Comparison of ENCODE assay signal across 24 cellular contexts in the genomic region with DNA sequence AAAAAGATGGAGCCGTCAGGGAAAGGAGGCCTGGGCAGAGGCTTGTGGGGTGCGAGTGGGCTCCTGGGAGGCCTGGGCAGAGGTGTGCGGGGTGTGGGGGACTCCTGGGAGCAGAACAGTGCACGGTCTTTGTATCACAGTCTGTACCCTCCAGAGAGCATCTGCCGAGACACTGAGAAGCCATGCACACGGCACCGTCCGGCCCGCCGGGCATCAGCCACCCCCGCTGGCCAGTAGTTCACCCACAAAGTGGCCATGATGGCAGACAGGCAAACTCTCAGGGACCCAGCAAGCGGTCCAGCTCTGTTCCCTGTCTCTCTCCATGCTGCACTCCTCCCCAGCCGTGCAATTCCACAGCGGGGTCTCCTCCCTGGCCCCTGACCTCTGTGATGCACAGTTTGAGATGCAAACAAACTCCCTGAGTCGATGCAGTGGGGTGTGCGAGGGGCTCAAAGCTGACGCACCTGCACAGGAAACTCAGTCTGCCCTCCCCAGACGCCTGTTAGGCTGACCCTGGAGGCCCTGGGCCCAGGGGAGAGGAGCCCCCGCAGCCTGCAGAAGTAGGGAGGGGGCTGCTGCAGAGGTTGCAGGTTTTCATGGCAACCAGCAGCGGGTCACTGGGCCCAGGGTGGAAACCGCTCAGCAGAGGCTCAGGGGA. TPM values are rescaled to one million over a fixed set of nuclear protein-coding genes. Genes with fewer than 3 reads are reported as not detected.
DNase-seq lines count a peak whose midpoint lies in the region; ATAC-seq and TF ChIP-seq lines count a peak whose summit lies in the region.
"Had no signal": no experiment of that assay in that cellular context is flagged by ENCODE, and none has a peak within 500 bp of the region (broad histone marks: within the 10 kb centered on the region; RNA-seq: fewer than 3 reads in every experiment).

No MANE protein-coding gene starts in this region.

- DNase-seq in right cardiac atrium (peak; percentile 5 to 21 (median 18)), right atrium auricular region (ENCODE audit: low spot score) (no peak), brain pericyte (ENCODE audit: low read depth, low spot score) (peak; percentile 47), neural progenitor cell (ENCODE audit: low spot score) (no peak), RKO (ENCODE audit: low spot score) (no peak)
- DNase-seq: 8988T, DMS53, EL, GF-D8, IMR-90, NCI-H1105 treated with DMSO at 0.1 percent for 48 hours, NCI-H2029 treated with DMSO at 0.1 percent for 48 hours, NCI-H226, NCI-H510A treated with DMSO at 0.1 percent for 48 hours, NCI-H774, OCI-M1, SHP77 had no signal

- H3F3A ChIP-seq in neural progenitor cell (ENCODE audit: low read depth) = no peaks in the 10 kb centered on the region

- no peak overlapping the region for H3K4me3 ChIP-seq in right cardiac atrium (ENCODE audit: low read length)
- H3K4me3 ChIP-seq in right atrium auricular region = no peak overlapping the region
- no peak overlapping the region for H3K4me3 ChIP-seq in neural progenitor cell
- H3K4me3 ChIP-seq: SK-N-MC had no signal

- H3K4me1 ChIP-seq in right cardiac atrium (ENCODE audit: control insufficient read depth, insufficient read depth, low read length) (no peaks in the 10 kb centered on the region), right atrium auricular region (no peaks in the 10 kb centered on the region), neural progenitor cell (no peaks in the 10 kb centered on the region)

- no peak overlapping the region for H3K4me2 ChIP-seq in neural progenitor cell
- H3K4me2 ChIP-seq: KMS-11 had no signal

- H2AFZ ChIP-seq in neural progenitor cell (replicated peaks) = no peak overlapping the region

- no peaks in the 10 kb centered on the region for H3K79me2 ChIP-seq in neural progenitor cell (ENCODE audit: low read depth)

- peak overlapping the region; percentile 29 for H3K27ac Mint-ChIP-seq in neural progenitor cell
- H3K27ac Mint-ChIP-seq: CD14-positive monocyte had no signal

- H3K4me3 Mint-ChIP-seq in neural progenitor cell = no peak overlapping the region
- H3K4me3 Mint-ChIP-seq: CD14-positive monocyte had no signal

- no peaks in the 10 kb centered on the region for H4K20me1 ChIP-seq in neural progenitor cell (ENCODE audit: low read depth)

- H3K36me3 ChIP-seq in right atrium auricular region (no peaks in the 10 kb centered on the region), neural progenitor cell (no peaks in the 10 kb centered on the region)

- peaks cover 22% of the 10 kb centered on the region for H3K9me3 Mint-ChIP-seq in neural progenitor cell

- WGBS in right cardiac atrium = 76% methylated on average over 21 of the region's 21 CpGs

- no peak for TF ChIP-seq CTCF in right atrium auricular region (IDR thresholded peaks at IDR 0.05)
- TF ChIP-seq CTCF in neural progenitor cell (IDR thresholded peaks at IDR 0.05) = no peak

- no peaks in the 10 kb centered on the region for H3K27me3 ChIP-seq in right cardiac atrium (ENCODE audit: control insufficient read depth, insufficient read depth)
- no peaks in the 10 kb centered on the region for H3K27me3 ChIP-seq in right atrium auricular region
- no peaks in the 10 kb centered on the region for H3K27me3 ChIP-seq in neural progenitor cell

- intact Hi-C loops in right cardiac atrium (cut with DNase I) = no loop called here

- peaks cover 13% of the 10 kb centered on the region for H3K27me3 Mint-ChIP-seq in neural progenitor cell (ENCODE audit: insufficient read depth, low read depth)

- H3K27ac ChIP-seq in right cardiac atrium (ENCODE audit: low read length) = no peak overlapping the region
- H3K27ac ChIP-seq in right atrium auricular region = no peak overlapping the region
- no peak overlapping the region for H3K27ac ChIP-seq in neural progenitor cell
- H3K27ac ChIP-seq: KMS-11, SK-N-MC had no signal

- no peaks in the 10 kb centered on the region for H3K9me3 ChIP-seq in right cardiac atrium (ENCODE audit: control insufficient read depth, low read length)
- H3K9me3 ChIP-seq in right atrium auricular region = no peaks in the 10 kb centered on the region
- H3K9me3 ChIP-seq in neural progenitor cell (ENCODE audit: low read depth) = peaks cover 3% of the 10 kb centered on the region

- no peak overlapping the region for H3K9ac ChIP-seq in neural progenitor cell
- H3K9ac ChIP-seq: KMS-11 had no signal

- ATAC-seq in right cardiac atrium = no peak
- ATAC-seq in GM19035 (IDR thresholded peaks at IDR 0.05; ENCODE audit: unreplicated experiment) = no peak
- no peak for ATAC-seq in HG03354 (IDR thresholded peaks at IDR 0.05; ENCODE audit: poor library complexity, severe bottlenecking, unreplicated experiment)

- H3K4me1 Mint-ChIP-seq in neural progenitor cell = peaks cover 15% of the 10 kb centered on the region

- peaks cover 5% of the 10 kb centered on the region for H3K36me3 Mint-ChIP-seq in neural progenitor cell

RNA-seq across cellular contexts. Expression of a gene that starts 9.1 kb away (rescaled TPM):
- total RNA-seq in right cardiac atrium (10 to 100 TPM; 46.3 to 90.6 (median 71.6) TPM), right atrium auricular region (10 to 100 TPM; 39.4 to 44.5 TPM), neural progenitor cell (ENCODE audit: low replicate concordance) (6.2 and 39.7 TPM in 2 replicates)
- 73.3 TPM for polyA plus RNA-seq in right cardiac atrium

RNA-seq across cellular contexts. Expression of a gene that starts 14.3 kb away (rescaled TPM):
- total RNA-seq in right cardiac atrium = not detected
- polyA plus RNA-seq in right cardiac atrium = not detected
- total RNA-seq in right atrium auricular region = not detected
- 0.09 TPM in 1 of 2 replicates, not detected in the other for total RNA-seq in neural progenitor cell (ENCODE audit: low replicate concordance)
- total RNA-seq: H4, IMR-90, RPMI7951 had no signal
- polyA plus RNA-seq: CD14-positive monocyte, IMR-90 had no signal

RNA-seq across cellular contexts. Expression of a gene that starts 45.3 kb away (rescaled TPM):
- total RNA-seq in right cardiac atrium (10 to 100 TPM; 15.2 to 24.9 (median 22.2) TPM), right atrium auricular region (10 to 100 TPM; 15.4 to 36.6 TPM), neural progenitor cell (ENCODE audit: low replicate concordance) (3.4 and 15.8 TPM in 2 replicates)
- 17.1 TPM for polyA plus RNA-seq in right cardiac atrium

RNA-seq across cellular contexts. Expression of a gene that starts 55.2 kb away (rescaled TPM):
- total RNA-seq in right cardiac atrium = 1 to 10 TPM in 2 of 4 donors, under 1 TPM in 2; 0.76 to 2.1 (median 1.0) TPM
- polyA plus RNA-seq in right cardiac atrium = 0.68 TPM
- 1 to 10 TPM in 1 of 2 donors, under 1 TPM in 1; 0.15 to 1.1 TPM for total RNA-seq in right atrium auricular region
- total RNA-seq in neural progenitor cell (ENCODE audit: low replicate concordance) = 0.96 TPM in 1 of 2 replicates, not detected in the other
- total RNA-seq: RPMI7951 had no signal

Comparison
In these comparisons a context has a peak if more than half of its experiments do, and no peak if none do; other contexts are left out.
1. DNase-seq: peak in right cardiac atrium (3 of 3) and brain pericyte (single experiment); none in right atrium auricular region (single experiment), neural progenitor cell (single experiment) and RKO (single experiment).